24 cellular contexts compared by ENCODE assay signal in the genomic region with DNA sequence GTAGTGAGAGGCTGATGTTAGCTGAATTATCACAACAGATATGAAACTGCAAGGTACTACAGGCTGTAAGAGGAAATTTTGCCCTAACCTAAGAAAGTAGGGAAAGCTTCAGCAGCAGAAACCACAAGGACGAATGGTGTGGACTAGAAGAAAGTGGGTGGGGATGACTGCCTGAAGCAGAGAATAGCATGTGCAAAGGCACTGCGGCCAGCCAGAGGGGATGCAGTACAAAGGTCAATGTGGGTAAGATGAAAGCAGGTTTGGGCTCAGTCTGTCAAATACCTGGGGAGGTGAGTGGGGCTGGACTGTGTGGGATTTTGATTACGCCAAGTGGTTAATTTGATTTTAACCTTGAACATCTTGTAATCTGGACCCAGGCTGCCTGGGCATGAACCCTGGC.
A peak's percentile ranks its signal among the peaks of the same experiment; 100 is the strongest.
DNase-seq lines count a peak whose midpoint lies in the region; ATAC-seq, FAIRE-seq and TF ChIP-seq lines count a peak whose summit lies in the region.
"Had no signal": no experiment of that assay in that cellular context is flagged by ENCODE, and none has a peak within 500 bp of the region (broad histone marks: within the 10 kb centered on the region; RNA-seq: fewer than 3 reads in every experiment).

No MANE protein-coding gene starts in this region.

- H3K4me3 Mint-ChIP-seq in WTC11 = no peak overlapping the region
- H3K4me3 Mint-ChIP-seq: B cell; CD4-positive, CD25-positive, alpha-beta regulatory T cell; CD8-positive, alpha-beta T cell had no signal

- no peak overlapping the region for H2BK12ac ChIP-seq in mesenchymal stem cell (ENCODE audit: low read length in 2 of 2)

- no peaks in the 10 kb centered on the region for H3K36me3 Mint-ChIP-seq in WTC11
- H3K36me3 Mint-ChIP-seq: CD4-positive, CD25-positive, alpha-beta regulatory T cell; CD8-positive, alpha-beta T cell had no signal

- H3K4me1 ChIP-seq in HepG2 (ENCODE audit: insufficient read depth, low read length) (no peaks in the 10 kb centered on the region), right lobe of liver (no peaks in the 10 kb centered on the region), mesenchymal stem cell (ENCODE audit: control insufficient read depth, insufficient read depth, low read depth, low read length) (peaks cover 9% of the 10 kb centered on the region), gastrocnemius medialis (peaks cover 40 to 44% of the 10 kb centered on the region in 2 donors), right atrium auricular region (peaks cover 0 to 23% of the 10 kb centered on the region in 2 donors)
- H3K4me1 ChIP-seq: BLaER1, Caco-2 had no signal

- TF ChIP-seq CTCF in HepG2 (CRISPR knock-in tag; IDR thresholded peaks at IDR 0.05) (no peak), right lobe of liver (IDR thresholded peaks at IDR 0.05) (no peak), gastrocnemius medialis (IDR thresholded peaks at IDR 0.05 in 4 of 5, conservative IDR thresholded peaks at IDR 0.05 in 1 of 5) (no peak), WTC11 (IDR thresholded peaks at IDR 0.05) (no peak), right atrium auricular region (IDR thresholded peaks at IDR 0.05) (no peak)

- H2AFZ ChIP-seq in HepG2 (ENCODE audit: low read length) (no peak overlapping the region), mesenchymal stem cell (ENCODE audit: low read depth, low read length) (no peak overlapping the region)
- H2AFZ ChIP-seq: GM23248 had no signal

- POLR2A ChIA-PET in HepG2 (lab: Yijun Ruan, JAX) = no interaction called here
- POLR2A ChIA-PET in WTC11 (lab: Charles Lee) = no interaction called here

- TF ChIP-seq RAD21 in HepG2 (CRISPR knock-in tag; IDR thresholded peaks at IDR 0.05) = no peak

- no peak overlapping the region for H3K14ac ChIP-seq in mesenchymal stem cell (ENCODE audit: low read length in 2 of 2)

- no peaks in the 10 kb centered on the region for H3K79me1 ChIP-seq in mesenchymal stem cell (replicated peaks; ENCODE audit: low read length, poor library complexity, severe bottlenecking)

- H3K9me3 ChIP-seq in HepG2 (ENCODE audit: low read length) = no peaks in the 10 kb centered on the region
- H3K9me3 ChIP-seq in right lobe of liver = no peaks in the 10 kb centered on the region
- H3K9me3 ChIP-seq in mesenchymal stem cell (ENCODE audit: control insufficient read depth, low read length) = no peaks in the 10 kb centered on the region
- H3K9me3 ChIP-seq in gastrocnemius medialis = no peaks in the 10 kb centered on the region
- H3K9me3 ChIP-seq in right atrium auricular region = no peaks in the 10 kb centered on the region
- H3K9me3 ChIP-seq: Caco-2 had no signal

- no peak for TF ChIP-seq POLR2A in HepG2 (IDR thresholded peaks at IDR 0.05; ENCODE audit: insufficient read depth in 1 of 2, low read depth in 2 of 2, low read length in 2 of 2)
- TF ChIP-seq POLR2A in right lobe of liver (IDR thresholded peaks at IDR 0.05) = no peak
- no peak for TF ChIP-seq POLR2A in gastrocnemius medialis (IDR thresholded peaks at IDR 0.05)

- H3K27me3 ChIP-seq in HepG2 (ENCODE audit: control insufficient read depth in 1 of 2, insufficient read depth in 2 of 2, low read length in 2 of 2) (peaks cover 0 to 18% of the 10 kb centered on the region in 2 experiments; a peak in 3 of 5 replicates), right lobe of liver (no peaks in the 10 kb centered on the region), mesenchymal stem cell (ENCODE audit: control insufficient read depth in 1 of 2, insufficient read depth in 1 of 2, low read length in 2 of 2) (peaks cover 0 to 11% of the 10 kb centered on the region in 2 experiments), gastrocnemius medialis (no peaks in the 10 kb centered on the region), right atrium auricular region (no peaks in the 10 kb centered on the region)
- H3K27me3 ChIP-seq: BLaER1 had no signal

- no peak overlapping the region for H2BK5ac ChIP-seq in mesenchymal stem cell (ENCODE audit: low read depth, low read length, poor library complexity, severe bottlenecking)

- BruUV-seq in HepG2 (replicated peaks; lab: Mats Ljungman, UMichigan) = no TSS peak

- no peak overlapping the region for H3K27ac Mint-ChIP-seq in WTC11
- H3K27ac Mint-ChIP-seq: B cell; CD4-positive, CD25-positive, alpha-beta regulatory T cell; CD8-positive, alpha-beta T cell had no signal

- no peak overlapping the region for H3K4ac ChIP-seq in mesenchymal stem cell (ENCODE audit: low read depth in 1 of 2, low read length in 2 of 2)

- ATAC-seq in HepG2 = no peak
- ATAC-seq in right lobe of liver = no peak
- no peak for ATAC-seq in gastrocnemius medialis
- ATAC-seq in WTC11 = no peak
- no peak for ATAC-seq in GM18502 (IDR thresholded peaks at IDR 0.05; ENCODE audit: poor library complexity, unreplicated experiment)
- ATAC-seq: CD8-positive, alpha-beta T cell had no signal

- H3K9me3 Mint-ChIP-seq in WTC11 = peaks cover 8% of the 10 kb centered on the region
- H3K9me3 Mint-ChIP-seq: CD8-positive, alpha-beta T cell had no signal

- no peak overlapping the region for H3K23ac ChIP-seq in mesenchymal stem cell (ENCODE audit: low read length in 2 of 2)

- WGBS in HepG2 (ENCODE audit: low lambda C conversion rate) = 36% methylated on average over 3 of the region's 3 CpGs
- WGBS in right lobe of liver (ENCODE audit: insufficient coverage, low coverage, low lambda C conversion rate, missing lambda C conversion rate) = 75% methylated on average over 3 of the region's 3 CpGs
- 81% methylated on average over 3 of the region's 3 CpGs for WGBS in mesenchymal stem cell

- H3K4me2 ChIP-seq in HepG2 (ENCODE audit: low read depth, low read length) (no peak overlapping the region), mesenchymal stem cell (ENCODE audit: low read length, poor library complexity, severe bottlenecking) (no peak overlapping the region)
- H3K4me2 ChIP-seq: BLaER1 had no signal

- CTCF ChIA-PET in HepG2 (lab: Yijun Ruan, JAX; ENCODE audit: low intra/inter-chr PET ratio, low total read pairs) (no interaction called here), WTC11 (lab: Charles Lee) (no interaction called here)

- no peak overlapping the region for H3K27ac ChIP-seq in HepG2 (ENCODE audit: extremely low read length, insufficient read depth, low read length)
- no peak overlapping the region for H3K27ac ChIP-seq in right lobe of liver
- no peak overlapping the region for H3K27ac ChIP-seq in mesenchymal stem cell (ENCODE audit: low read length, poor library complexity, severe bottlenecking)
- peak overlapping the region in 3 of 4 donors; percentile 30 to 48 (median 40) for H3K27ac ChIP-seq in gastrocnemius medialis
- no peak overlapping the region for H3K27ac ChIP-seq in right atrium auricular region
- H3K27ac ChIP-seq: 22Rv1, BLaER1, C4-2B, GM23248 had no signal

- no peak for DNase-seq in HepG2 (ENCODE audit: low spot score)
- DNase-seq in right lobe of liver = no peak
- no peak for DNase-seq in mesenchymal stem cell
- no peak for DNase-seq in gastrocnemius medialis
- no peak for DNase-seq in WTC11 (ENCODE audit: low spot score)
- DNase-seq in right atrium auricular region (ENCODE audit: low spot score) = no peak
- DNase-seq: Caco-2; CD4-positive, CD25-positive, alpha-beta regulatory T cell; CD8-positive, alpha-beta T cell; DMS153; DND-41; GM23248; H7; HCEC 1CT had no signal

- no peak overlapping the region for H2BK120ac ChIP-seq in mesenchymal stem cell (ENCODE audit: low read depth, low read length)

- H3K79me2 ChIP-seq in HepG2 (ENCODE audit: insufficient read depth, low read length) = no peaks in the 10 kb centered on the region

- H3K27me3 Mint-ChIP-seq in WTC11 (ENCODE audit: low read depth) = no peaks in the 10 kb centered on the region
- H3K27me3 Mint-ChIP-seq: B cell had no signal

- H2BK15ac ChIP-seq in mesenchymal stem cell (ENCODE audit: low read depth, poor library complexity, severe bottlenecking) = no peak overlapping the region

- intact Hi-C loops in HepG2 (cut with micrococcal nuclease; ENCODE audit: unreplicated experiment) = no loop called here
- intact Hi-C loops in right lobe of liver (cut with DNase I) = no loop called here
- intact Hi-C loops in gastrocnemius medialis (cut with DNase I; ENCODE audit: low total_unique reads) = no loop called here

- no peaks in the 10 kb centered on the region for H4K20me1 ChIP-seq in HepG2 (ENCODE audit: insufficient read depth, low read length)
- H4K20me1 ChIP-seq: BLaER1 had no signal

- in situ Hi-C loops in HepG2 (cut with HindIII; ENCODE audit: extremely low pct_ligation_motif_present, low pct_unique_long_range_greater_than_20kb) = no loop called here
- in situ Hi-C loops in gastrocnemius medialis (cut with MboI; ENCODE audit: low sequenced_read_pairs in 4 of 4) = no loop called here

- H3K4me1 Mint-ChIP-seq in WTC11 = no peaks in the 10 kb centered on the region; the same call in 1 of the 2 replicates
- H3K4me1 Mint-ChIP-seq: B cell; CD4-positive, CD25-positive, alpha-beta regulatory T cell had no signal

- H3K9ac ChIP-seq in HepG2 (ENCODE audit: insufficient read depth, low read depth, low read length) (no peak overlapping the region), mesenchymal stem cell (ENCODE audit: low read length) (no peak overlapping the region)
- H3K9ac ChIP-seq: BLaER1, GM23248 had no signal

- H3K4me3 ChIP-seq in HepG2 (replicated peaks in 1 of 3; ENCODE audit: insufficient read depth in 1 of 3, low read depth in 2 of 3, low read length in 3 of 3) (no peak overlapping the region), right lobe of liver (no peak overlapping the region), mesenchymal stem cell (ENCODE audit: insufficient read depth in 1 of 2, low read depth in 1 of 2, low read length in 2 of 2) (no peak overlapping the region), gastrocnemius medialis (no peak overlapping the region), right atrium auricular region (no peak overlapping the region)
- H3K4me3 ChIP-seq: BLaER1, GM23248 had no signal

- H3K18ac ChIP-seq in mesenchymal stem cell (ENCODE audit: low read depth in 1 of 2, low read length in 2 of 2) = no peak overlapping the region

- H4K91ac ChIP-seq in mesenchymal stem cell (ENCODE audit: low read length) = no peak overlapping the region

- TF ChIP-seq EP300 in HepG2 (IDR thresholded peaks at IDR 0.05; ENCODE audit: low read depth in 2 of 2, low read length in 2 of 2) = no peak
- TF ChIP-seq EP300 in HepG2 (CRISPR knock-in tag; IDR thresholded peaks at IDR 0.05; ENCODE audit: borderline replicate concordance) = no peak

- FAIRE-seq in HepG2 (lab: Jason Lieb, UNC) = no peak
- FAIRE-seq: A204.1, G401.6, GM12892, GM19239, H1 had no signal

- H2AK5ac ChIP-seq in mesenchymal stem cell (ENCODE audit: low read length, severe bottlenecking) = peak overlapping the region; percentile 8

- H3K36me3 ChIP-seq in HepG2 (replicated peaks in 1 of 2; ENCODE audit: control insufficient read depth in 1 of 2, insufficient read depth in 2 of 2, low read length in 2 of 2) (no peaks in the 10 kb centered on the region), right lobe of liver (no peaks in the 10 kb centered on the region), mesenchymal stem cell (ENCODE audit: control insufficient read depth in 1 of 2, insufficient read depth in 2 of 2, low read depth in 1 of 2, low read length in 2 of 2) (no peaks in the 10 kb centered on the region), gastrocnemius medialis (no peaks in the 10 kb centered on the region), right atrium auricular region (no peaks in the 10 kb centered on the region)
- H3K36me3 ChIP-seq: BLaER1 had no signal

- H4K8ac ChIP-seq in mesenchymal stem cell (ENCODE audit: low read length) = no peak overlapping the region

TF ChIP-seq in WTC11, 78 proteins besides CTCF, POLR2A, EP300 and RAD21 (continues in another document):
- no peak for TF ChIP-seq NFATC4 (CRISPR knock-in tag; IDR thresholded peaks at IDR 0.05)

Comparison
In these comparisons a context has a peak if more than half of its experiments do, and no peak if none do; other contexts are left out.
1. H3K27ac ChIP-seq: peak in gastrocnemius medialis (3 of 4); none in HepG2 (single experiment), right lobe of liver (0 of 3), mesenchymal stem cell (single experiment) and right atrium auricular region (0 of 2).